In the genomic region with DNA sequence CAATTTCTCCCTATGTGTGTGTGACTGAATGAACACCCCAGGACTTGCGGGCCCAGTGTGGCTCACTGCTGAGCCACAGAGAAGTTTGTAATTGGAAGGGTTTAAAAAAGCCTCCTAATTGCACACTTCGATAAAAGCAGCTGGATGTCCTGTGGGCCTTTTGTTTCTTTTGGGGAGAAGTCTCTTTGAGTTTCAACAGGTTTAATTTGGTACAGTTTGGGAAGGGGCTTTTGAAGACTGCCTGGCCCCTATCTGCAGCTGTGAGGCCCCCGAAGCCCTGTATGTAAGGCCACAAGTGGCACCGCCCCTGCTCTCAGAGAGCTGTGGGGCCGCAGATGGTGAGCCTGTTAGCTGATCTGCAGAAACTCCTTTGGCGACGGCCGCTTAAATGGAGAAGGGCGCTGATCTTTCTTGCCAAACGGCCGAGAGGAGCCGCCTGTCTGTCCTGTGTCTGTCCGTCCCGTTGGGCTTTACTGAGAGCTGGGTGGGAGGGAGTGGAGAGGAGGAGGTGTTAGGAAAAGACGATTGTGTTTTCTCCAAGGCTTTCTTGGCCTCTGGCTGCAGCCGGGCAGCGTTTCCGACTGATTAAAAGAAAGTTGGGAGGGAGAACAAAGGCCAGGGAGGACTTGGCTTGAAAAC, we compare ENCODE assay signal across 10 cellular contexts. TPM values are rescaled to one million over a fixed set of nuclear protein-coding genes. Genes with fewer than 3 reads are reported as not detected.
DNase-seq lines count a peak whose midpoint lies in the region; ATAC-seq and TF ChIP-seq lines count a peak whose summit lies in the region.
"Had no signal": no experiment of that assay in that cellular context is flagged by ENCODE, and none has a peak within 500 bp of the region (broad histone marks: within the 10 kb centered on the region; RNA-seq: fewer than 3 reads in every experiment).

No MANE protein-coding gene starts in this region.

- no peaks in the 10 kb centered on the region for H3K36me3 Mint-ChIP-seq in CD8-positive, alpha-beta T cell

- POLR2A ChIA-PET in CD8-positive, alpha-beta T cell (lab: Charles Lee), result no interaction called here

- H3K4me1 ChIP-seq in CD8-positive, alpha-beta T cell (ENCODE audit: insufficient read depth, low read length), result no peaks in the 10 kb centered on the region
- H3K4me1 ChIP-seq in Peyer's patch (peaks cover 0 to 11% (median 0%) of the 10 kb centered on the region in 4 donors), osteoblast (ENCODE audit: insufficient read depth, low read length) (peaks cover 8% of the 10 kb centered on the region), spleen (peaks cover 0 to 31% (median 15%) of the 10 kb centered on the region in 6 donors)

- peaks cover 45% of the 10 kb centered on the region for H3K27me3 Mint-ChIP-seq in CD8-positive, alpha-beta T cell (ENCODE audit: low read depth)

- H3K4me3 ChIP-seq in CD8-positive, alpha-beta T cell (ENCODE audit: low read depth, low read length), result no peak overlapping the region
- H3K4me3 ChIP-seq in Peyer's patch, result peak overlapping the region in 3 of 4 donors; percentile 5 to 54 (median 42)
- peak overlapping the region; percentile 59 for H3K4me3 ChIP-seq in osteoblast (ENCODE audit: insufficient read depth, low read length)
- H3K4me3 ChIP-seq in spleen, result peak overlapping the region in 1 of 8 donors; percentile 38

- H3K36me3 ChIP-seq in CD8-positive, alpha-beta T cell (ENCODE audit: insufficient read depth, low read length), result no peaks in the 10 kb centered on the region
- H3K36me3 ChIP-seq in Peyer's patch, result no peaks in the 10 kb centered on the region
- H3K36me3 ChIP-seq in osteoblast (ENCODE audit: insufficient read depth, low read length), result no peaks in the 10 kb centered on the region
- H3K36me3 ChIP-seq in spleen, result no peaks in the 10 kb centered on the region

- no peaks in the 10 kb centered on the region for H3K9me3 ChIP-seq in CD8-positive, alpha-beta T cell (ENCODE audit: low read length)
- no peaks in the 10 kb centered on the region for H3K9me3 ChIP-seq in Peyer's patch
- H3K9me3 ChIP-seq in osteoblast (ENCODE audit: low read depth, low read length), result no peaks in the 10 kb centered on the region
- no peaks in the 10 kb centered on the region for H3K9me3 ChIP-seq in spleen

- peaks cover 3% of the 10 kb centered on the region for H3K4me1 Mint-ChIP-seq in CD8-positive, alpha-beta T cell (ENCODE audit: low read depth)

- DNase-seq in CD8-positive, alpha-beta T cell, result no peak
- DNase-seq in Peyer's patch (peak in 1 of 3 donors; percentile 46), fibroblast of the conjunctiva (ENCODE audit: low read depth) (peak; percentile 43), osteoblast (ENCODE audit: insufficient read length, low spot score, missing footprints) (peak; percentile 98), SHP77 (lab: John Stamatoyannopoulos, UW) (no peak), spleen (no peak), LoVo (ENCODE audit: low spot score) (no peak)
- no peak for DNase-seq in activated CD4-positive, alpha-beta T cell treated with anti-CD3 and anti-CD28 coated beads for 48 hours
- DNase-seq: activated CD4-positive, alpha-beta T cell treated with anti-CD3 and anti-CD28 coated beads, Interleukin-2, amount 50 U/mL, for 4 hours had no signal

- no peaks in the 10 kb centered on the region for H3K9me3 Mint-ChIP-seq in CD8-positive, alpha-beta T cell

- no peak for TF ChIP-seq CTCF in CD8-positive, alpha-beta T cell (IDR thresholded peaks at IDR 0.05)
- TF ChIP-seq CTCF in Peyer's patch (IDR thresholded peaks at IDR 0.05) (no peak), osteoblast (IDR thresholded peaks at IDR 0.05; ENCODE audit: extremely low read depth, low read depth, low read length) (no peak), spleen (IDR thresholded peaks at IDR 0.05 in 8 of 11, conservative IDR thresholded peaks at IDR 0.05 in 3 of 11) (no peak)

- CTCF ChIA-PET in CD8-positive, alpha-beta T cell (lab: Charles Lee), result interaction anchor here (0.9 kb wide), 1 partner anchor 73 kb away, joined by 3 read pairs; no protein-coding TSS in a partner anchor

- no peaks in the 10 kb centered on the region for H4K20me1 ChIP-seq in osteoblast (ENCODE audit: insufficient read depth, low read length)

- H3K4me3 Mint-ChIP-seq in CD8-positive, alpha-beta T cell, result peak overlapping the region; percentile 18

- intact Hi-C loops in CD8-positive, alpha-beta T cell (cut with DNase I, micrococcal nuclease), result no loop called here
- intact Hi-C loops in spleen (cut with DNase I; ENCODE audit: low total_unique reads), result no loop called here

- peak overlapping the region; percentile 54 for H3K4me2 ChIP-seq in osteoblast (ENCODE audit: insufficient read depth, low read length)

- H3K27me3 ChIP-seq in CD8-positive, alpha-beta T cell (ENCODE audit: insufficient read depth, low read length), result peaks cover 9% of the 10 kb centered on the region
- H3K27me3 ChIP-seq in Peyer's patch, result peaks cover 0 to 17% of the 10 kb centered on the region in 2 donors
- no peaks in the 10 kb centered on the region for H3K27me3 ChIP-seq in osteoblast (ENCODE audit: insufficient read depth, low read length)
- H3K27me3 ChIP-seq in spleen (replicated peaks in 1 of 7), result peaks cover 0 to 91% (median 30%) of the 10 kb centered on the region in 7 donors

- ATAC-seq in CD8-positive, alpha-beta T cell, result no peak
- ATAC-seq: left lobe of liver had no signal

- no peak overlapping the region for H3K27ac Mint-ChIP-seq in CD8-positive, alpha-beta T cell

- TF ChIP-seq POLR2A in Peyer's patch (IDR thresholded peaks at IDR 0.05) (no peak), spleen (IDR thresholded peaks at IDR 0.05) (no peak)

- peaks cover 31% of the 10 kb centered on the region for H3K79me2 ChIP-seq in osteoblast (ENCODE audit: insufficient read depth, low read length)

- 29 to 39% (median 32%) methylated on average over 18 of the region's 18 CpGs for WGBS in spleen, 5 donors

- H2AFZ ChIP-seq in osteoblast (ENCODE audit: low read length), result peak overlapping the region; percentile 83

- H3K27ac ChIP-seq in CD8-positive, alpha-beta T cell (ENCODE audit: low read depth, low read length), result no peak overlapping the region
- H3K27ac ChIP-seq in Peyer's patch (peak overlapping the region; percentile 18 to 82 (median 70)), osteoblast (ENCODE audit: low read depth, low read length) (peak overlapping the region; percentile 56), spleen (peak overlapping the region in 1 of 8 donors; percentile 7)

RNA-seq across cellular contexts. Expression of a gene that starts 2.1 kb away (rescaled TPM):
- total RNA-seq in CD8-positive, alpha-beta T cell, result not detected
- 100 to 1,000 TPM in 3 of 4 donors, 10 to 100 TPM in 1; 29.8 to 162 (median 136) TPM for total RNA-seq in Peyer's patch
- total RNA-seq in osteoblast, result 88.3 and 122 TPM in 2 replicates
- 10 to 100 TPM in 5 of 7 donors, 1 to 10 TPM in 2; 5.2 to 20.3 (median 13.5) TPM for total RNA-seq in spleen
- polyA plus RNA-seq in spleen, result 10 to 100 TPM in 1 of 3 donors, 1 to 10 TPM in 2; 1.9 to 10.4 (median 6.1) TPM

Comparison
In these comparisons a context has a peak if more than half of its experiments do, and no peak if none do; other contexts are left out.
1. DNase-seq: peak in fibroblast of the conjunctiva (single experiment) and osteoblast (single experiment); none in CD8-positive, alpha-beta T cell (0 of 7), activated CD4-positive, alpha-beta T cell treated with anti-CD3 and anti-CD28 coated beads for 48 hours (single experiment), SHP77 (0 of 2), spleen (single experiment) and LoVo (single experiment).
2. RNA of a gene that starts 2.1 kb away (total RNA-seq): 29.8 to 162 TPM in Peyer's patch, 88.3 to 122 TPM in osteoblast and 5.2 to 20.3 TPM in spleen; not detected in CD8-positive, alpha-beta T cell; every median in the first group is over 4 times any median in the second.